1 cellular context compared by ENCODE assay signal in genomic region chr3:194333212-194333980, GRCh38.
A peak's percentile ranks its signal among the peaks of the same experiment; 100 is the strongest.
TF ChIP-seq lines count a peak whose summit lies in the region.

No MANE protein-coding gene starts in this region.

TF ChIP-seq in GM12878, 131 proteins besides CTCF, POLR2A, EP300 and RAD21 (continued from another document):
- TF ChIP-seq IRF3 (IDR thresholded peaks at IDR 0.05) (no peak), HDAC2 (IDR thresholded peaks at IDR 0.05) (no peak), ZNF24 (IDR thresholded peaks at IDR 0.05) (no peak), HDGF (IDR thresholded peaks at IDR 0.05) (no peak), BCL3 (IDR thresholded peaks at IDR 0.05; ENCODE audit: borderline replicate concordance, insufficient read depth, low read depth, low read length, poor library complexity, severe bottlenecking) (no peak), CBFB (IDR thresholded peaks at IDR 0.05; ENCODE audit: low read depth) (no peak), ESRRA (IDR thresholded peaks at IDR 0.05; ENCODE audit: low read length) (0 out of 2 replicates have a peak, but pooled peaks have one; percentile 42), MAX (IDR thresholded peaks at IDR 0.05; ENCODE audit: low read depth, low read length) (no peak), GATAD2B (conservative IDR thresholded peaks at IDR 0.05; ENCODE audit: low read depth) (no peak), IRF5 (IDR thresholded peaks at IDR 0.05; ENCODE audit: borderline replicate concordance) (no peak), IRF4 (IDR thresholded peaks at IDR 0.05; ENCODE audit: low read depth, low read length) (no peak), USF2 (IDR thresholded peaks at IDR 0.05; ENCODE audit: borderline replicate concordance, low read depth, low read length) (no peak), BCLAF1 (IDR thresholded peaks at IDR 0.05) (no peak), BHLHE40 (IDR thresholded peaks at IDR 0.05; ENCODE audit: borderline replicate concordance in 1 of 2, low read depth in 2 of 2, low read length in 1 of 2) (peak; percentile 38 to 44; a peak in 3 of 4 replicates), NBN (IDR thresholded peaks at IDR 0.05) (no peak), ZBTB11 (CRISPR knock-in tag; IDR thresholded peaks at IDR 0.05) (no peak), PRDM15 (CRISPR knock-in tag; IDR thresholded peaks at IDR 0.05) (no peak), PML (IDR thresholded peaks at IDR 0.05; ENCODE audit: low read length) (no peak), YY1 (IDR thresholded peaks at IDR 0.05; ENCODE audit: low read depth, low read length) (peak; percentile 74), TBL1XR1 (IDR thresholded peaks at IDR 0.05; ENCODE audit: low read depth, low read length) (no peak), ZBED1 (IDR thresholded peaks at IDR 0.05; ENCODE audit: borderline replicate concordance) (no peak), RAD51 (IDR thresholded peaks at IDR 0.05) (no peak), RB1 (IDR thresholded peaks at IDR 0.05; ENCODE audit: borderline replicate concordance) (peak; percentile 67; the same call in 1 of the 2 replicates), SKIL (IDR thresholded peaks at IDR 0.05; ENCODE audit: low read depth, poor library complexity, severe bottlenecking) (no peak), DPF2 (IDR thresholded peaks at IDR 0.05) (no peak), MTA3 (IDR thresholded peaks at IDR 0.05; ENCODE audit: borderline replicate concordance, low read length) (no peak), SMC3 (IDR thresholded peaks at IDR 0.05; ENCODE audit: borderline replicate concordance, low read length) (peak; percentile 83), E4F1 (IDR thresholded peaks at IDR 0.05; ENCODE audit: borderline replicate concordance, partially characterized antibody) (no peak), EED (IDR thresholded peaks at IDR 0.05; ENCODE audit: low read depth) (no peak), FOXM1 (IDR thresholded peaks at IDR 0.05; ENCODE audit: low read depth, low read length) (peak; percentile 50; the same call in 1 of the 2 replicates)
TF ChIP-seq in GM12878: peak in this region for 8.
